8 cellular contexts compared by ENCODE assay signal in genomic region chr5:10627185-10628115, GRCh38.
DNase-seq lines count a peak whose midpoint lies in the region; ATAC-seq, FAIRE-seq and TF ChIP-seq lines count a peak whose summit lies in the region.

No MANE protein-coding gene starts in this region.

- H3K27ac Mint-ChIP-seq in brain = peak overlapping the region; percentile 52 to 95 (median 72)

- peak; percentile 95 for FAIRE-seq in A204.1 (lab: Jason Lieb, UNC)
- peak; percentile 66 for FAIRE-seq in TTC549 (lab: Jason Lieb, UNC)

- peaks cover 4% of the 10 kb centered on the region for H3K27me3 Mint-ChIP-seq in brain

- peaks cover 0 to 8% (median 0%) of the 10 kb centered on the region in 5 experiments for H3K9me3 Mint-ChIP-seq in brain

- H3K4me1 Mint-ChIP-seq in brain = peaks cover 44% of the 10 kb centered on the region

- TF ChIP-seq POLR2A in gastrocnemius medialis (IDR thresholded peaks at IDR 0.05) = no peak

- DNase-seq in NCI-H2081 (lab: John Stamatoyannopoulos, UW) = peak; percentile 97 to 98
- peak; percentile 85 for DNase-seq in iPS DF 6.9 (ENCODE audit: low read depth, low spot score)
- peak; percentile 55 to 72 for DNase-seq in gastrocnemius medialis

- ATAC-seq in GM18517 (IDR thresholded peaks at IDR 0.05; ENCODE audit: unreplicated experiment) (peak; percentile 52), HG03045 (IDR thresholded peaks at IDR 0.05; ENCODE audit: unreplicated experiment) (peak; percentile 36), gastrocnemius medialis (peak; percentile 81 to 85)

- intact Hi-C loops in gastrocnemius medialis (cut with DNase I; ENCODE audit: low total_unique reads) = loop anchor here (1.0 kb wide), 2 partner anchors 175 to 343 kb away; no protein-coding TSS in a partner anchor

- H3K36me3 ChIP-seq in iPS DF 6.9 (ENCODE audit: control insufficient read depth, insufficient read depth, low read length) = no peaks in the 10 kb centered on the region
- H3K36me3 ChIP-seq in gastrocnemius medialis = no peaks in the 10 kb centered on the region

- no peaks in the 10 kb centered on the region for H3K9me3 ChIP-seq in iPS DF 6.9 (ENCODE audit: control insufficient read depth, insufficient read depth, low read length)
- no peaks in the 10 kb centered on the region for H3K9me3 ChIP-seq in gastrocnemius medialis

- WGBS in iPS DF 6.9 (ENCODE audit: insufficient coverage, insufficient read length) = 100% methylated on average over 1 of the region's 20 CpGs

- TF ChIP-seq CTCF in brain (conservative IDR thresholded peaks at IDR 0.05) (peak; percentile 92 to 93), gastrocnemius medialis (IDR thresholded peaks at IDR 0.05 in 4 of 5, conservative IDR thresholded peaks at IDR 0.05 in 1 of 5) (peak; percentile 88 to 94 (median 92))

- no peaks in the 10 kb centered on the region for H3K27me3 ChIP-seq in iPS DF 6.9 (ENCODE audit: control insufficient read depth, insufficient read depth, low read length)
- H3K27me3 ChIP-seq in gastrocnemius medialis = no peaks in the 10 kb centered on the region

- H3K4me3 ChIP-seq in iPS DF 6.9 (ENCODE audit: low read length) (peak overlapping the region; percentile 4; the same call in 1 of the 2 replicates), gastrocnemius medialis (peak overlapping the region; percentile 29 to 46 (median 42))

- peak overlapping the region; percentile 80 to 87 (median 85) for H3K4me3 Mint-ChIP-seq in brain

- H3K27ac ChIP-seq in iPS DF 6.9 (ENCODE audit: low read length) = no peak overlapping the region
- H3K27ac ChIP-seq in gastrocnemius medialis = peak overlapping the region; percentile 44 to 64 (median 52)

- H3K36me3 Mint-ChIP-seq in brain = no peaks in the 10 kb centered on the region

- peaks cover 6% of the 10 kb centered on the region; the same call in 1 of the 2 replicates for H3K4me1 ChIP-seq in iPS DF 6.9 (ENCODE audit: control insufficient read depth, insufficient read depth, low read length)
- H3K4me1 ChIP-seq in gastrocnemius medialis = peaks cover 14 to 18% of the 10 kb centered on the region in 2 donors

- in situ Hi-C loops in gastrocnemius medialis (cut with MboI; ENCODE audit: low sequenced_read_pairs in 4 of 4) = loop anchor here in 3 of 4 donors (5.0 to 25.0 kb wide), 3 partner anchors 173 to 340 kb away; no protein-coding TSS in a partner anchor
